ENCODE assay signal across 31 cellular contexts in the genomic region with DNA sequence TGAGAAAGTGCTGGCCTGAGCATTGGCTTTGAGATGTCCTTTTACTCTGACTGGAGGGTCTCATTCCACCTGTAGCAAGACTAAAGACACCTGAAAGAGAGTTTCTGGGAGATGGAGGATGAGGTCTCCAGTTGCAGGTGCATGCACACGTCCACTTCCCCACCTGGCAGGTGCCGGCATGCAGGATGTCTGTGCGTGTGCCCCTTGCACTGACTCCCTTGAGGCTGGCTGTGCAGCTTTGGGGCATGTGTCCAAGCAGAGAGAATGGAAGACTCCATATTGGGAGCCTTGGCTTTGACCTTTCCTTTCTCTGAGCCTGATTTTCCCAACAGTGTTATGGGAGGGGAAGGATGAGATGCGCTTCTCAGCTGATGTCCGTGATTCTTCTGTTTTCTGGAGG. TPM values are rescaled to one million over a fixed set of nuclear protein-coding genes. Genes with fewer than 3 reads are reported as not detected.
"Had no signal": no experiment of that assay in that cellular context is flagged by ENCODE, and none has a peak within 500 bp of the region (broad histone marks: within the 10 kb centered on the region; RNA-seq: fewer than 3 reads in every experiment).

No MANE protein-coding gene starts in this region.

- DNase-seq: activated B cell treated with CpG ODN at 0.5 μM for 24 hours; activated CD4-positive, alpha-beta memory T cell treated with anti-CD3 and anti-CD28 coated beads, Interleukin-2, amount 10 ng/mL, durations not matched to agents 7 days and 5 days; activated CD4-positive, alpha-beta T cell treated with anti-CD3 and anti-CD28 coated beads for 48 hours; activated CD8-positive, alpha-beta memory T cell treated with anti-CD3 and anti-CD28 coated beads, Interleukin-2, amount 50 U/mL, for 4 hours; activated effector memory CD4-positive, alpha-beta T cell treated with anti-CD3 and anti-CD28 coated beads, Interleukin-2, amount 50 U/mL, for 16 hours; activated naive CD4-positive, alpha-beta T cell treated with anti-CD3 and anti-CD28 coated beads, Interleukin-2, amount 10 ng/mL, durations not matched to agents 7 days and 5 days; activated naive CD8-positive, alpha-beta T cell treated with anti-CD3 and anti-CD28 coated beads, Interleukin-2, amount 10 ng/mL, durations not matched to agents 7 days and 5 days; activated T-cell treated with anti-CD3 and anti-CD28 coated beads, Interleukin-2, amount 50 U/mL, for 1 hour; activated T-cell treated with anti-CD3 and anti-CD28 coated beads, Interleukin-2, amount 50 U/mL, for 48 hours; colonic mucosa; effector memory CD4-positive, alpha-beta T cell; endodermal cell; foreskin fibroblast; glutamatergic neuron; heart left ventricle; T-helper 1 cell; T-helper 17 cell; T1000; WERI-Rb-1 had no signal

- H3K27ac ChIP-seq: ascending aorta, breast epithelium, cardiac muscle cell, colonic mucosa, heart left ventricle, WERI-Rb-1 had no signal

- H3K9me3 Mint-ChIP-seq: activated B cell treated with CpG ODN at 0.5 μM for 24 hours; activated CD4-positive, alpha-beta memory T cell treated with anti-CD3 and anti-CD28 coated beads, Interleukin-2, amount 10 ng/mL, durations not matched to agents 7 days and 5 days; activated naive CD4-positive, alpha-beta T cell treated with anti-CD3 and anti-CD28 coated beads, Interleukin-2, amount 10 ng/mL, durations not matched to agents 7 days and 5 days; activated naive CD4-positive, alpha-beta T cell treated with anti-CD3 and anti-CD28 coated beads, Interleukin-2, amount 50 U/mL, for 72 hours; activated naive CD8-positive, alpha-beta T cell treated with anti-CD3 and anti-CD28 coated beads, Interleukin-2, amount 10 ng/mL, durations not matched to agents 7 days and 5 days; activated T-helper 1 cell treated with anti-CD3 and anti-CD28 coated beads, Interleukin-12 subunit alpha, Interleukin-12 subunit beta, Interleukin-2, Interleukin-4 antibody, amounts not matched to agents 30 ng/mL and 10 ng/mL and 1 ng/mL, durations not matched to agents 14 hours and 24 hours and 36 hours; activated T-helper 2 cell treated with anti-CD3 and anti-CD28 coated beads, Interferon-gamma antibody, Interleukin-2, Interleukin-4, amounts not matched to agents 10 μg/mL and 5 μg/mL and 100 μg/mL, durations not matched to agents 14 hours and 24 hours and 36 hours; brain; central memory CD8-positive, alpha-beta T cell; dendritic cell treated with granulocyte-macrophage colony-stimulating factor and Interleukin-4, amounts not matched to agents 40 ng/mL and 50 ng/mL, for 4 days; endodermal cell; T-helper 2 cell treated with Interferon-gamma antibody and Interleukin-4, amounts not matched to agents 5 μg/mL and 100 μg/mL, for 36 hours had no signal

- H3K27me3 Mint-ChIP-seq: activated CD8-positive, alpha-beta memory T cell treated with anti-CD3 and anti-CD28 coated beads, Interleukin-2, amount 10 ng/mL, durations not matched to agents 7 days and 5 days had no signal

- H3K27ac Mint-ChIP-seq: activated B cell treated with CpG ODN at 0.5 μM for 24 hours; activated CD4-positive, alpha-beta memory T cell treated with anti-CD3 and anti-CD28 coated beads, Interleukin-2, amount 10 ng/mL, durations not matched to agents 7 days and 5 days; activated CD8-positive, alpha-beta memory T cell treated with anti-CD3 and anti-CD28 coated beads, Interleukin-2, amount 10 ng/mL, durations not matched to agents 7 days and 5 days; activated naive CD4-positive, alpha-beta T cell treated with anti-CD3 and anti-CD28 coated beads, Interleukin-2, amount 10 ng/mL, durations not matched to agents 7 days and 5 days; activated naive CD8-positive, alpha-beta T cell treated with anti-CD3 and anti-CD28 coated beads, Interleukin-2, amount 10 ng/mL, durations not matched to agents 7 days and 5 days; activated T-helper 1 cell treated with anti-CD3 and anti-CD28 coated beads, Interleukin-12 subunit alpha, Interleukin-12 subunit beta, Interleukin-2, Interleukin-4 antibody, amounts not matched to agents 30 ng/mL and 10 ng/mL and 1 ng/mL, durations not matched to agents 14 hours and 24 hours and 36 hours; activated T-helper 2 cell treated with anti-CD3 and anti-CD28 coated beads, Interferon-gamma antibody, Interleukin-2, Interleukin-4, amounts not matched to agents 10 μg/mL and 5 μg/mL and 100 μg/mL, durations not matched to agents 14 hours and 24 hours and 36 hours; dendritic cell treated with granulocyte-macrophage colony-stimulating factor and Interleukin-4, amounts not matched to agents 40 ng/mL and 50 ng/mL, for 4 days; endodermal cell; T-helper 17 cell; T-helper 2 cell treated with Interferon-gamma antibody and Interleukin-4, amounts not matched to agents 5 μg/mL and 100 μg/mL, for 36 hours had no signal

- H3K4me3 Mint-ChIP-seq: activated B cell treated with CpG ODN at 0.5 μM for 24 hours; activated CD4-positive, alpha-beta memory T cell treated with anti-CD3 and anti-CD28 coated beads, Interleukin-2, amount 10 ng/mL, durations not matched to agents 7 days and 5 days; activated CD8-positive, alpha-beta memory T cell treated with anti-CD3 and anti-CD28 coated beads, Interleukin-2, amount 10 ng/mL, durations not matched to agents 7 days and 5 days; activated naive CD4-positive, alpha-beta T cell treated with anti-CD3 and anti-CD28 coated beads, Interleukin-2, amount 10 ng/mL, durations not matched to agents 7 days and 5 days; activated naive CD8-positive, alpha-beta T cell treated with anti-CD3 and anti-CD28 coated beads, Interleukin-2, amount 10 ng/mL, durations not matched to agents 7 days and 5 days; activated T-helper 1 cell treated with anti-CD3 and anti-CD28 coated beads, Interleukin-12 subunit alpha, Interleukin-12 subunit beta, Interleukin-2, Interleukin-4 antibody, amounts not matched to agents 30 ng/mL and 10 ng/mL and 1 ng/mL, durations not matched to agents 14 hours and 24 hours and 36 hours; central memory CD8-positive, alpha-beta T cell; dendritic cell treated with granulocyte-macrophage colony-stimulating factor and Interleukin-4, amounts not matched to agents 40 ng/mL and 50 ng/mL, for 4 days; endodermal cell; T-helper 17 cell; T-helper 2 cell treated with Interferon-gamma antibody and Interleukin-4, amounts not matched to agents 5 μg/mL and 100 μg/mL, for 36 hours had no signal

- H3K36me3 ChIP-seq: ascending aorta, breast epithelium, cardiac muscle cell, colonic mucosa, heart left ventricle, WERI-Rb-1 had no signal

- H3K4me1 ChIP-seq: breast epithelium, colonic mucosa had no signal

- H3K4me1 Mint-ChIP-seq: activated CD4-positive, alpha-beta memory T cell treated with anti-CD3 and anti-CD28 coated beads, Interleukin-2, amount 10 ng/mL, durations not matched to agents 7 days and 5 days; activated naive CD8-positive, alpha-beta T cell treated with anti-CD3 and anti-CD28 coated beads, Interleukin-2, amount 10 ng/mL, durations not matched to agents 7 days and 5 days had no signal

- H3K36me3 Mint-ChIP-seq: activated CD8-positive, alpha-beta memory T cell treated with anti-CD3 and anti-CD28 coated beads, Interleukin-2, amount 10 ng/mL, durations not matched to agents 7 days and 5 days; activated naive CD4-positive, alpha-beta T cell treated with anti-CD3 and anti-CD28 coated beads, Interleukin-2, amount 10 ng/mL, durations not matched to agents 7 days and 5 days; activated naive CD4-positive, alpha-beta T cell treated with anti-CD3 and anti-CD28 coated beads, Interleukin-2, amount 50 U/mL, for 72 hours; activated naive CD8-positive, alpha-beta T cell treated with anti-CD3 and anti-CD28 coated beads, Interleukin-2, amount 10 ng/mL, durations not matched to agents 7 days and 5 days; brain had no signal

- H3K9me3 ChIP-seq: ascending aorta, breast epithelium, colonic mucosa, heart left ventricle had no signal

- H3K4me3 ChIP-seq: ascending aorta, breast epithelium, cardiac muscle cell, colonic mucosa, dorsolateral prefrontal cortex, heart left ventricle had no signal

- H3K27me3 ChIP-seq: ascending aorta, breast epithelium, colonic mucosa, dorsolateral prefrontal cortex had no signal

RNA-seq across cellular contexts. Expression of a gene that starts 44.0 kb away (rescaled TPM):
- total RNA-seq: activated B cell treated with CpG ODN at 0.5 μM for 24 hours had no signal
